In the genomic region with DNA sequence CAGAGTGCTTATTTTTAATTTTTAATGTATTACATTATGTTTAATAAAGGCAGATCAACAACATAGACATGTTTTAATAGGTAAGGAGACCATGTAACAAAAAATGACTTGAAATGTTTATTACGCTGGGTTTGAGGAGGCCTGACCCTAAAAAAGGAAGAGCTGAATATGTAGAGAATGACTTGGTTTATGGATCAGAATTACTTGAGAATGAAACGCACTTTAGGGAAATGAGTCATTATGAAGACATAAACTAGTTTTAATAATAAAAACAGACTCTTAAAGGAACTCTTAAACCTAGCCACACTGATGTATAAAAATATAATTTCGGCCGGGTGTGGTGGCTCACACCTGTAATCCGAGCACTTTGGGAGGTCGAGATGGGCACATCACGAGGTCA, we compare ENCODE assay signal across 28 cellular contexts. TPM values are rescaled to one million over a fixed set of nuclear protein-coding genes. Genes with fewer than 3 reads are reported as not detected.
"Had no signal": no experiment of that assay in that cellular context is flagged by ENCODE, and none has a peak within 500 bp of the region (broad histone marks: within the 10 kb centered on the region; RNA-seq: fewer than 3 reads in every experiment).

No MANE protein-coding gene starts in this region.

- H3K27me3 ChIP-seq: breast epithelium, right lobe of liver, tibial nerve had no signal

- DNase-seq: activated CD4-positive, alpha-beta memory T cell treated with anti-CD3 and anti-CD28 coated beads, Interleukin-2, amount 10 ng/mL, durations not matched to agents 7 days and 5 days; activated CD4-positive, alpha-beta T cell treated with anti-CD3 and anti-CD28 coated beads for 1 hour; activated CD4-positive, alpha-beta T cell treated with anti-CD3 and anti-CD28 coated beads, Interleukin-2, amount 10 ng/mL, durations not matched to agents 7 days and 5 days; activated CD8-positive, alpha-beta memory T cell treated with anti-CD3 and anti-CD28 coated beads, Interleukin-2, amount 50 U/mL, for 48 hours; activated gamma-delta T cell treated with Interleukin-2 at 50 U/mL for 16 hours; activated naive CD4-positive, alpha-beta T cell treated with anti-CD3 and anti-CD28 coated beads, Interleukin-2, amount 50 U/mL, for 16 hours; activated T-cell treated with anti-CD3 and anti-CD28 coated beads, Interleukin-2, amount 50 U/mL, for 24 hours; amniotic stem cell; effector CD8-positive, alpha-beta T cell; erythroblast; left cardiac atrium; left ventricle myocardium superior; naive B cell; nephron progenitor cell; right lobe of liver; stimulated activated CD4-positive, alpha-beta T cell treated with anti-CD3 and anti-CD28 coated beads, Interleukin-2, amount 100 ng/mL, for 48 hours; stimulated activated naive CD4-positive, alpha-beta T cell treated with Interleukin-2 at 50 U/mL for 16 hours; T-helper 2 cell had no signal

- H3K27ac ChIP-seq: breast epithelium, neutrophil, right lobe of liver, tibial nerve had no signal

- H3K4me1 ChIP-seq: breast epithelium, right lobe of liver, tibial nerve had no signal

- ATAC-seq: left cardiac atrium, left ventricle myocardium superior, right lobe of liver, WTC11 had no signal

- H3K36me3 ChIP-seq: breast epithelium, neutrophil, right lobe of liver, tibial nerve had no signal

- FAIRE-seq: colon, endometrium, frontal cortex, keratinocyte, urothelium cell line had no signal

- H3K9me3 ChIP-seq: breast epithelium, neutrophil, right lobe of liver, tibial nerve had no signal

- H3K4me3 ChIP-seq: breast epithelium, right lobe of liver, tibial nerve had no signal

RNA-seq across cellular contexts. Expression of a gene that starts 56.5 kb away (rescaled TPM):
- total RNA-seq: activated CD4-positive, alpha-beta memory T cell treated with anti-CD3 and anti-CD28 coated beads, Interleukin-2, amount 10 ng/mL, durations not matched to agents 7 days and 5 days; activated CD4-positive, alpha-beta T cell treated with anti-CD3 and anti-CD28 coated beads, Interleukin-2, amount 10 ng/mL, durations not matched to agents 7 days and 5 days; lung microvascular endothelial cell had no signal
